Comparison of ENCODE assay signal across 16 cellular contexts in the genomic region with DNA sequence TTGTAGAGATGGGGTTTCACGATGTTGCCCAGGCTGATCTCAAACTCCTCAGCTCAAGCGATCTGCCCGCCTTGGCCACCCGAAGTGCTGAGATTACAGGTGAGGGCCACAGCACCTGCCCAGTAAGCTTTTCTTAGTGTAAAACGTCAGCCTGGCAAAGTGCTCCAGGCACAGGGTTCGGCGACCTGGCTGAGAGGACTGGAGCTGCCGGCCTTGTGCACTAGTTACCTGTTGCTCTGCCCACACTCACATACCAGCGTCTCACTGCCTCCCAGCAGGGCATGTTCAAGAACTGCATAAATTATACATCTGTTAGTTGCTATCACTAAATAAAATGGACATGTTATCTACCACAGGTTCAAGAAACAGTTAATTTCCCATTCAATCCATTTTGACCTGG.
"Had no signal": no experiment of that assay in that cellular context is flagged by ENCODE, and none has a peak within 500 bp of the region (broad histone marks: within the 10 kb centered on the region; RNA-seq: fewer than 3 reads in every experiment).

No MANE protein-coding gene starts in this region.

- H3K9me3 Mint-ChIP-seq: effector memory CD8-positive, alpha-beta T cell; immature natural killer cell; naive thymus-derived CD8-positive, alpha-beta T cell; neural progenitor cell; type B pancreatic cell had no signal

- H3K4me1 ChIP-seq: foreskin keratinocyte, neural progenitor cell, suprapubic skin, thyroid gland had no signal

- H3K4me3 Mint-ChIP-seq: effector memory CD8-positive, alpha-beta T cell; immature natural killer cell; naive thymus-derived CD8-positive, alpha-beta T cell; neural progenitor cell; type B pancreatic cell had no signal

- H3K27me3 Mint-ChIP-seq: effector memory CD8-positive, alpha-beta T cell; naive thymus-derived CD8-positive, alpha-beta T cell; type B pancreatic cell had no signal

- H3K4me3 ChIP-seq: mucosa of descending colon, neural progenitor cell, ovary, smooth muscle cell, suprapubic skin, thyroid gland had no signal

- H3K27ac Mint-ChIP-seq: neural progenitor cell, type B pancreatic cell had no signal

- H3K9ac ChIP-seq: neural progenitor cell had no signal

- H3K27ac ChIP-seq: foreskin keratinocyte, neural progenitor cell, ovary, suprapubic skin, thyroid gland had no signal

- H3K4me1 Mint-ChIP-seq: immature natural killer cell, neural progenitor cell had no signal

- H3K36me3 ChIP-seq: ovary had no signal

- H3K9me3 ChIP-seq: mucosa of descending colon, ovary, suprapubic skin, thyroid gland had no signal

- DNase-seq: effector memory CD8-positive, alpha-beta T cell; erythroblast; foreskin keratinocyte; immature natural killer cell; left ventricle myocardium superior; mucosa of descending colon; naive thymus-derived CD8-positive, alpha-beta T cell; ovary; right cardiac atrium; stimulated activated CD4-positive, alpha-beta T cell treated with anti-CD3 and anti-CD28 coated beads, Interleukin-2, amount 100 ng/mL, for 48 hours; stimulated activated naive CD8-positive, alpha-beta T cell treated with anti-CD3 and anti-CD28 coated beads, Interleukin-15, Interleukin-2, amounts not matched to agents 100 U/mL and 50 U/mL, for 24 hours; thyroid gland had no signal

- ATAC-seq: effector memory CD8-positive, alpha-beta T cell; foreskin keratinocyte; left ventricle myocardium superior; mucosa of descending colon; naive thymus-derived CD8-positive, alpha-beta T cell; right cardiac atrium; stimulated activated naive CD8-positive, alpha-beta T cell treated with anti-CD3 and anti-CD28 coated beads, Interleukin-15, Interleukin-2, amounts not matched to agents 100 U/mL and 50 U/mL, for 24 hours had no signal

- H3K27me3 ChIP-seq: foreskin keratinocyte, neural progenitor cell, ovary, suprapubic skin, thyroid gland had no signal
